In the genomic region with DNA sequence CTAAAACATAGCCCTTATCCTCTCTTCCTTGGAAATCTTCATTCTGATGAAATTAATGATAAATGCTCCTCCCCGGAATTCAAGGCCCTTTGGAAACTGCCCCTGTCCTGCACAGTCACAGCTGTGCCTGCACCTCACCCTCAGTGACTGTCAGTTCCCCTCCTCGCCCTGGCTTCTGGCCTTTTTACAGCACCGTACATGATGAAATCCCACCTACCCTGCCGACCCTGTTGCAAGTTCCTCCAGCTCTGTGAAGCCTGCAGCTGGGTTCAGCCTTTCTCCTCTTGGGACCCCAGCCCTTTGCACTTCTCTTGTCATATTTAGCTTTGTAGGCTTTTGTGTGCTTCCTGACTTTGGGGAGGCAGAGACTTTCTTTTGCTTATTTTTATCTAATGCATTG, we compare ENCODE assay signal across 30 cellular contexts. TPM values are rescaled to one million over a fixed set of nuclear protein-coding genes. Genes with fewer than 3 reads are reported as not detected.
"Had no signal": no experiment of that assay in that cellular context is flagged by ENCODE, and none has a peak within 500 bp of the region (broad histone marks: within the 10 kb centered on the region; RNA-seq: fewer than 3 reads in every experiment).

No MANE protein-coding gene starts in this region.

- H3K9me3 ChIP-seq: gastrocnemius medialis, heart left ventricle, lower lobe of right lung, ovary, psoas muscle, spleen, testis, tibial artery, upper lobe of left lung had no signal

- H3K27me3 ChIP-seq: hepatocyte, ovary, spleen, testis, tibial artery, upper lobe of left lung had no signal

- H3K27ac ChIP-seq: dorsolateral prefrontal cortex, epithelial cell of prostate, gastrocnemius medialis, heart left ventricle, hepatocyte, lower lobe of right lung, ovary, psoas muscle, skin epidermis, spleen, testis, tibial artery, upper lobe of left lung had no signal

- H3K4me1 ChIP-seq: gastrocnemius medialis, heart left ventricle, lower lobe of right lung, psoas muscle, spleen, testis, tibial artery, upper lobe of left lung had no signal

- H3K79me2 ChIP-seq: hepatocyte had no signal

- H3K36me3 ChIP-seq: gastrocnemius medialis, heart left ventricle, lower lobe of right lung, ovary, spleen, tibial artery, upper lobe of left lung had no signal

- H3K4me2 ChIP-seq: hepatocyte had no signal

- H2AFZ ChIP-seq: hepatocyte had no signal

- H3K4me3 Mint-ChIP-seq: natural killer cell treated with Interleukin-12 subunit alpha and Interleukin-12 subunit beta and Interleukin-15 and Interleukin-18, amount 100 ng/mL, for 72 hours; stimulated activated memory B cell treated with anti-CD40 and anti-IgM and Interleukin-4, amounts not matched to agents 10 μg/mL and 1 μg/mL and 100 μg/mL, for 72 hours had no signal

- DNase-seq: dorsolateral prefrontal cortex; effector CD4-positive, alpha-beta T cell; foreskin fibroblast; gastrocnemius medialis; heart left ventricle; left ventricle myocardium superior; lower lobe of right lung; occipital lobe; ovary; posterior cingulate gyrus; psoas muscle; right cardiac atrium; spleen; stimulated activated CD4-positive, alpha-beta T cell treated with anti-CD3 and anti-CD28 coated beads, Interleukin-4, amount 100 ng/mL, for 4 hours; stimulated activated naive CD8-positive, alpha-beta T cell treated with anti-CD3 and anti-CD28 coated beads, Interleukin-15, Interleukin-2, amounts not matched to agents 100 U/mL and 50 U/mL, for 24 hours; substantia nigra; testis; tibial artery; upper lobe of left lung had no signal

- H3K4me1 Mint-ChIP-seq: stimulated activated memory B cell treated with anti-CD40 and anti-IgM and Interleukin-4, amounts not matched to agents 10 μg/mL and 1 μg/mL and 100 μg/mL, for 72 hours had no signal

- H3K36me3 Mint-ChIP-seq: natural killer cell treated with Interleukin-12 subunit alpha and Interleukin-12 subunit beta and Interleukin-15 and Interleukin-18, amount 100 ng/mL, for 72 hours; stimulated activated memory B cell treated with anti-CD40 and anti-IgM and Interleukin-4, amounts not matched to agents 10 μg/mL and 1 μg/mL and 100 μg/mL, for 72 hours had no signal

- ATAC-seq: esophagus mucosa; gastrocnemius medialis; heart left ventricle; left ventricle myocardium superior; lower lobe of right lung; natural killer cell treated with Interleukin-12 subunit alpha and Interleukin-12 subunit beta and Interleukin-15 and Interleukin-18, amount 100 ng/mL, for 72 hours; psoas muscle; right cardiac atrium; stimulated activated naive CD8-positive, alpha-beta T cell treated with anti-CD3 and anti-CD28 coated beads, Interleukin-15, Interleukin-2, amounts not matched to agents 100 U/mL and 50 U/mL, for 24 hours had no signal

- H3K27ac Mint-ChIP-seq: natural killer cell treated with Interleukin-12 subunit alpha and Interleukin-12 subunit beta and Interleukin-15 and Interleukin-18, amount 100 ng/mL, for 72 hours; stimulated activated memory B cell treated with anti-CD40 and anti-IgM and Interleukin-4, amounts not matched to agents 10 μg/mL and 1 μg/mL and 100 μg/mL, for 72 hours had no signal

- H3K4me3 ChIP-seq: dorsolateral prefrontal cortex, gastrocnemius medialis, heart left ventricle, hepatocyte, lower lobe of right lung, ovary, psoas muscle, skin epidermis, spleen, testis, tibial artery, upper lobe of left lung had no signal

RNA-seq across cellular contexts. Expression of a gene that starts 48.5 kb away (rescaled TPM):
- total RNA-seq: cerebellum; esophagus mucosa; gastrocnemius medialis; glomerular endothelial cell; heart left ventricle; hepatocyte; left ventricle myocardium superior; lower lobe of right lung; mesenteric fat pad; natural killer cell treated with Interleukin-12 subunit alpha and Interleukin-12 subunit beta and Interleukin-15 and Interleukin-18, amount 100 ng/mL, for 72 hours; psoas muscle; renal cortical epithelial cell; right cardiac atrium; spleen; upper lobe of left lung had no signal
- polyA plus RNA-seq: heart left ventricle, hepatocyte, keratinocyte, right cardiac atrium had no signal
